ENCODE assay signal across 19 cellular contexts in genomic region chr10:131207176-131207575, GRCh38.
A peak's percentile ranks its signal among the peaks of the same experiment; 100 is the strongest.
DNase-seq lines count a peak whose midpoint lies in the region; ATAC-seq and TF ChIP-seq lines count a peak whose summit lies in the region.
"Had no signal": no experiment of that assay in that cellular context is flagged by ENCODE, and none has a peak within 500 bp of the region (broad histone marks: within the 10 kb centered on the region; RNA-seq: fewer than 3 reads in every experiment).

No MANE protein-coding gene starts in this region.

- H3K9me3 ChIP-seq in BLaER1 (no peaks in the 10 kb centered on the region), stomach (no peaks in the 10 kb centered on the region)
- no peaks in the 10 kb centered on the region for H3K9me3 ChIP-seq in BLaER1 treated with 17β-estradiol and CSF1 and Interleukin-3, amounts not matched to agents 10 nM and 100 nM (replicated peaks in 1 of 11)

- H3K9ac ChIP-seq in BLaER1: 0 out of 2 replicates have a peak overlapping the region, but pooled peaks have one; percentile 35
- peak overlapping the region in 3 of 11 experiments; percentile 19 to 32 (median 28); a peak in 1 of 22 replicates for H3K9ac ChIP-seq in BLaER1 treated with 17β-estradiol and CSF1 and Interleukin-3, amounts not matched to agents 10 nM and 100 nM
- H3K9ac ChIP-seq: KMS-11 had no signal

- intact Hi-C loops in stomach (cut with DNase I; ENCODE audit: low total_unique reads): no loop called here

- H3K4me2 ChIP-seq in BLaER1: peak overlapping the region; percentile 77
- H3K4me2 ChIP-seq in BLaER1 treated with 17β-estradiol and CSF1 and Interleukin-3, amounts not matched to agents 10 nM and 100 nM: peak overlapping the region in 9 of 11 experiments; percentile 56 to 94 (median 82); a peak in 19 of 22 replicates
- H3K4me2 ChIP-seq: KMS-11 had no signal

- DNase-seq in left lobe of liver (ENCODE audit: low spot score) (peak; percentile 29), stomach (peak; percentile 10), D341Med (ENCODE audit: low spot score) (no peak)
- no peak for DNase-seq in stimulated activated CD4-positive, alpha-beta T cell treated with anti-CD3 and anti-CD28 coated beads, Interleukin-4, amount 100 ng/mL, for 24 hours
- DNase-seq: DMS153; GOT3; IMR-90; NCI-H1092 treated with DMSO at 0.1 percent for 48 hours; NCI-H1436 treated with DMSO at 0.1 percent for 48 hours; NCI-H1930; NCI-H510A; NCI-H774; NK-92 treated with Interleukin-12 subunit alpha and Interleukin-12 subunit beta, amount 100 ng/mL, for 24 hours had no signal

- peak overlapping the region; percentile 75 for H3K27ac ChIP-seq in BLaER1
- peak overlapping the region in 6 of 11 experiments; percentile 25 to 68 (median 61); a peak in 10 of 22 replicates for H3K27ac ChIP-seq in BLaER1 treated with 17β-estradiol and CSF1 and Interleukin-3, amounts not matched to agents 10 nM and 100 nM
- H3K27ac ChIP-seq in stomach: no peak overlapping the region
- H3K27ac ChIP-seq: KMS-11 had no signal

- TF ChIP-seq CTCF in stomach (IDR thresholded peaks at IDR 0.05): no peak

- H4K20me1 ChIP-seq in BLaER1: no peaks in the 10 kb centered on the region
- no peaks in the 10 kb centered on the region for H4K20me1 ChIP-seq in BLaER1 treated with 17β-estradiol and CSF1 and Interleukin-3, amounts not matched to agents 10 nM and 100 nM

- H3K27me3 ChIP-seq in BLaER1: no peaks in the 10 kb centered on the region
- peaks cover 0 to 19% (median 0%) of the 10 kb centered on the region in 11 experiments; a peak in 9 of 22 replicates for H3K27me3 ChIP-seq in BLaER1 treated with 17β-estradiol and CSF1 and Interleukin-3, amounts not matched to agents 10 nM and 100 nM
- H3K27me3 ChIP-seq in stomach: peaks cover 0 to 7% (median 0%) of the 10 kb centered on the region in 3 donors

- no peak for TF ChIP-seq POLR2A in stomach (IDR thresholded peaks at IDR 0.05)

- 34 to 57% (median 41%) methylated on average over 3 to 8 of the region's 8 CpGs for WGBS in stomach, 5 donors

- peaks cover 35% of the 10 kb centered on the region for H3K36me3 ChIP-seq in BLaER1
- H3K36me3 ChIP-seq in BLaER1 treated with 17β-estradiol and CSF1 and Interleukin-3, amounts not matched to agents 10 nM and 100 nM: peaks cover 0 to 23% (median 0%) of the 10 kb centered on the region in 11 experiments; a peak in 4 of 22 replicates
- H3K36me3 ChIP-seq in stomach: no peaks in the 10 kb centered on the region

- no peak overlapping the region; the same call in 1 of the 2 replicates for H3K4me3 ChIP-seq in BLaER1
- no peak overlapping the region for H3K4me3 ChIP-seq in BLaER1 treated with 17β-estradiol and CSF1 and Interleukin-3, amounts not matched to agents 10 nM and 100 nM
- H3K4me3 ChIP-seq in stomach: no peak overlapping the region

- no peak for TF ChIP-seq EP300 in stomach (IDR thresholded peaks at IDR 0.05)

- ATAC-seq in left lobe of liver: no peak
- no peak for ATAC-seq in GM18907 (IDR thresholded peaks at IDR 0.05; ENCODE audit: unreplicated experiment)
- ATAC-seq: CD8-positive, alpha-beta T cell; HCT116 had no signal

- H3K4me1 ChIP-seq in BLaER1: peaks cover 95% of the 10 kb centered on the region
- H3K4me1 ChIP-seq in BLaER1 treated with 17β-estradiol and CSF1 and Interleukin-3, amounts not matched to agents 10 nM and 100 nM: peaks cover 34 to 98% (median 92%) of the 10 kb centered on the region in 10 experiments
- no peaks in the 10 kb centered on the region for H3K4me1 ChIP-seq in stomach

Comparison
In these comparisons a context has a peak if more than half of its experiments do, and no peak if none do; other contexts are left out.
1. H3K27ac ChIP-seq: peak in BLaER1 (single experiment) and BLaER1 treated with 17β-estradiol and CSF1 and Interleukin-3, amounts not matched to agents 10 nM and 100 nM (6 of 11); none in stomach (0 of 5).
2. DNase-seq: peak in left lobe of liver (single experiment) and stomach (single experiment); none in D341Med (single experiment) and stimulated activated CD4-positive, alpha-beta T cell treated with anti-CD3 and anti-CD28 coated beads, Interleukin-4, amount 100 ng/mL, for 24 hours (single experiment).